Comparison of ENCODE assay signal across 26 cellular contexts in genomic region chr10:4838743-4839142, GRCh38. TPM values are rescaled to one million over a fixed set of nuclear protein-coding genes. Genes with fewer than 3 reads are reported as not detected.
"Had no signal": no experiment of that assay in that cellular context is flagged by ENCODE, and none has a peak within 500 bp of the region (broad histone marks: within the 10 kb centered on the region; RNA-seq: fewer than 3 reads in every experiment).

No MANE protein-coding gene starts in this region.

- H3K36me3 ChIP-seq: SJCRH30 had no signal

- DNase-seq: activated CD4-positive, alpha-beta memory T cell treated with anti-CD3 and anti-CD28 coated beads for 36 hours; activated CD4-positive, alpha-beta T cell treated with anti-CD3 and anti-CD28 coated beads for 48 hours; activated CD4-positive, CD25-positive, alpha-beta regulatory T cell treated with anti-CD3 and anti-CD28 coated beads, Interleukin-2, amount 50 U/mL, for 72 hours; activated CD8-positive, alpha-beta memory T cell treated with anti-CD3 and anti-CD28 coated beads for 24 hours; activated effector memory CD4-positive, alpha-beta T cell treated with anti-CD3 and anti-CD28 coated beads, Interleukin-2, amount 50 U/mL, for 16 hours; activated naive CD4-positive, alpha-beta T cell treated with Interleukin-2 at 50 U/mL for 16 hours; activated naive CD8-positive, alpha-beta T cell treated with anti-CD3 and anti-CD28 coated beads, Interleukin-2, amount 50 U/mL, for 24 hours; activated T-cell treated with anti-CD3 and anti-CD28 coated beads, Interleukin-2, amount 50 U/mL, for 4 hours; amygdala; cerebellar nuclear complex; Karpas-422; NCI-H1048; NCI-H146; NCI-H187 treated with DMSO at 0.1 percent for 48 hours; NCI-H2081 treated with DMSO at 0.1 percent for 48 hours; NCI-H446 treated with DMSO at 0.1 percent for 48 hours; NCI-H524 treated with DMSO at 0.1 percent for 48 hours; NCI-H748 treated with DMSO at 0.1 percent for 48 hours; SJCRH30; T-helper 17 cell; T-helper 9 cell had no signal

- H3K9me3 Mint-ChIP-seq: activated CD4-positive, alpha-beta memory T cell treated with anti-CD3 and anti-CD28 coated beads for 36 hours; activated naive CD4-positive, alpha-beta T cell treated with anti-CD3 and anti-CD28 coated beads, Interleukin-2, amount 50 U/mL, for 72 hours; activated naive CD8-positive, alpha-beta T cell treated with anti-CD3 and anti-CD28 coated beads, Interleukin-2, amount 50 U/mL, for 24 hours; activated T-cell treated with anti-CD3 and anti-CD28 coated beads, Interleukin-2, amount 50 U/mL, for 4 hours; brain; WTC11 had no signal

- H3K4me3 Mint-ChIP-seq: activated CD4-positive, alpha-beta memory T cell treated with anti-CD3 and anti-CD28 coated beads for 36 hours; activated naive CD8-positive, alpha-beta T cell treated with anti-CD3 and anti-CD28 coated beads, Interleukin-2, amount 50 U/mL, for 24 hours; activated T-cell treated with anti-CD3 and anti-CD28 coated beads, Interleukin-2, amount 50 U/mL, for 4 hours; brain; T-helper 17 cell; WTC11 had no signal

- H3K27me3 Mint-ChIP-seq: activated CD4-positive, alpha-beta memory T cell treated with anti-CD3 and anti-CD28 coated beads for 36 hours; activated naive CD8-positive, alpha-beta T cell treated with anti-CD3 and anti-CD28 coated beads, Interleukin-2, amount 50 U/mL, for 24 hours; T-helper 17 cell had no signal

- H3K27ac ChIP-seq: SJCRH30 had no signal

- H3K9me3 ChIP-seq: SJCRH30 had no signal

- ATAC-seq: activated naive CD4-positive, alpha-beta T cell treated with anti-CD3 and anti-CD28 coated beads, Interleukin-2, amount 50 U/mL, for 72 hours; activated naive CD8-positive, alpha-beta T cell treated with anti-CD3 and anti-CD28 coated beads, Interleukin-2, amount 50 U/mL, for 24 hours; activated T-cell treated with anti-CD3 and anti-CD28 coated beads, Interleukin-2, amount 50 U/mL, for 4 hours; T-helper 17 cell had no signal

- H3K4me1 ChIP-seq: SJCRH30 had no signal

- H3K4me1 Mint-ChIP-seq: brain, WTC11 had no signal

- H3K27me3 ChIP-seq: SJCRH30 had no signal

- H3K27ac Mint-ChIP-seq: activated CD4-positive, alpha-beta memory T cell treated with anti-CD3 and anti-CD28 coated beads for 36 hours; activated naive CD4-positive, alpha-beta T cell treated with anti-CD3 and anti-CD28 coated beads, Interleukin-2, amount 50 U/mL, for 72 hours; activated naive CD8-positive, alpha-beta T cell treated with anti-CD3 and anti-CD28 coated beads, Interleukin-2, amount 50 U/mL, for 24 hours; brain; T-helper 17 cell; WTC11 had no signal

- H3K4me3 ChIP-seq: K562, SJCRH30 had no signal

- H3K36me3 Mint-ChIP-seq: activated naive CD4-positive, alpha-beta T cell treated with anti-CD3 and anti-CD28 coated beads, Interleukin-2, amount 50 U/mL, for 72 hours had no signal

RNA-seq across cellular contexts. Expression of gene AKR1E2, which starts 12.7 kb away (rescaled TPM):
- total RNA-seq: OCI-LY7, SJCRH30 had no signal
